In the genomic region with DNA sequence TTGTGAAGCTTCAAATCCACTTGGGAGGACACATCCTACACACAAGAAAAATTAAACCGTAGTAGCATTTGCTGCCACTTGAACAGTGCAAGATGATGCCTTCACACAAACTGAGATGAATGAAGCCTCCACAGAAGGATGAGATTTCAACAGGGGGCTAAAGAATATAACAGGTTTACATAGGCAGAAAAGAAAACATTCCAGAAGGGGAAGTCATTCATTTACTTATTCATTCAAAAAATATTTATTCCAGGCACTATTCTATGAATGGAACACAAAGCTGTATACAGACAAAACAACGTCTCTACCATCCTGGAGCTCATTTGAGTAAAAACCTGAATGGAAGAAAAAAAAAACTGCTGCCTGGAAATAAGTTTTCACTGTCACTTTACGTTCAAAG, we compare ENCODE assay signal across 18 cellular contexts.
"Had no signal": no experiment of that assay in that cellular context is flagged by ENCODE, and none has a peak within 500 bp of the region (broad histone marks: within the 10 kb centered on the region; RNA-seq: fewer than 3 reads in every experiment).

No MANE protein-coding gene starts in this region.

- H3K9me3 Mint-ChIP-seq: activated naive CD4-positive, alpha-beta T cell treated with anti-CD3 and anti-CD28 coated beads, Interleukin-2, amount 10 ng/mL, durations not matched to agents 7 days and 5 days; activated T-helper 2 cell treated with anti-CD3 and anti-CD28 coated beads, Interferon-gamma antibody, Interleukin-2, Interleukin-4, amounts not matched to agents 10 μg/mL and 5 μg/mL and 100 μg/mL, durations not matched to agents 14 hours and 24 hours and 36 hours had no signal

- H3K27ac Mint-ChIP-seq: activated naive CD4-positive, alpha-beta T cell treated with anti-CD3 and anti-CD28 coated beads, Interleukin-2, amount 10 ng/mL, durations not matched to agents 7 days and 5 days; activated T-helper 2 cell treated with anti-CD3 and anti-CD28 coated beads, Interferon-gamma antibody, Interleukin-2, Interleukin-4, amounts not matched to agents 10 μg/mL and 5 μg/mL and 100 μg/mL, durations not matched to agents 14 hours and 24 hours and 36 hours; memory B cell; naive thymus-derived CD8-positive, alpha-beta T cell; stimulated activated effector memory CD8-positive, alpha-beta T cell treated with anti-CD3 and anti-CD28 coated beads, Interleukin-12 subunit alpha, Interleukin-12 subunit beta, amount 100 ng/mL, for 72 hours had no signal

- DNase-seq: activated CD4-positive, CD25-positive, alpha-beta regulatory T cell treated with anti-CD3 and anti-CD28 coated beads, Interleukin-2, amount 50 U/mL, for 72 hours; activated naive CD4-positive, alpha-beta T cell treated with anti-CD3 and anti-CD28 coated beads, Interleukin-2, amount 10 ng/mL, durations not matched to agents 7 days and 5 days; body of pancreas; cortex of kidney; effector CD4-positive, alpha-beta T cell; kidney glomerular epithelial cell; left ventricle myocardium superior; naive thymus-derived CD8-positive, alpha-beta T cell; stimulated activated CD4-positive, alpha-beta T cell treated with anti-CD3 and anti-CD28 coated beads, Interleukin-12 subunit alpha, Interleukin-12 subunit beta, amount 100 ng/mL, for 4 hours; stimulated activated CD4-positive, alpha-beta T cell treated with anti-CD3 and anti-CD28 coated beads, Interleukin-2, amount 100 ng/mL, for 24 hours; T-helper 1 cell had no signal

- H3K36me3 Mint-ChIP-seq: activated naive CD4-positive, alpha-beta T cell treated with anti-CD3 and anti-CD28 coated beads, Interleukin-2, amount 10 ng/mL, durations not matched to agents 7 days and 5 days; memory B cell; naive thymus-derived CD8-positive, alpha-beta T cell; stimulated activated effector memory CD8-positive, alpha-beta T cell treated with anti-CD3 and anti-CD28 coated beads, Interleukin-12 subunit alpha, Interleukin-12 subunit beta, amount 100 ng/mL, for 72 hours had no signal

- ATAC-seq: body of pancreas; left ventricle myocardium superior; naive thymus-derived CD8-positive, alpha-beta T cell; stimulated activated effector memory CD8-positive, alpha-beta T cell treated with anti-CD3 and anti-CD28 coated beads, Interleukin-12 subunit alpha, Interleukin-12 subunit beta, amount 100 ng/mL, for 72 hours had no signal

- H3K4me3 ChIP-seq: body of pancreas, thoracic aorta had no signal

- H3K27me3 ChIP-seq: body of pancreas had no signal

- H3K4me1 ChIP-seq: body of pancreas, parathyroid adenoma had no signal

- H3K4me1 Mint-ChIP-seq: activated naive CD4-positive, alpha-beta T cell treated with anti-CD3 and anti-CD28 coated beads, Interleukin-2, amount 10 ng/mL, durations not matched to agents 7 days and 5 days; central memory CD8-positive, alpha-beta T cell; memory B cell; naive thymus-derived CD8-positive, alpha-beta T cell; stimulated activated effector memory CD8-positive, alpha-beta T cell treated with anti-CD3 and anti-CD28 coated beads, Interleukin-12 subunit alpha, Interleukin-12 subunit beta, amount 100 ng/mL, for 72 hours had no signal

- H3K27ac ChIP-seq: body of pancreas, neutrophil, parathyroid adenoma, thoracic aorta had no signal

- H3K9me3 ChIP-seq: body of pancreas, neutrophil, thoracic aorta had no signal

- H3K4me3 Mint-ChIP-seq: activated naive CD4-positive, alpha-beta T cell treated with anti-CD3 and anti-CD28 coated beads, Interleukin-2, amount 10 ng/mL, durations not matched to agents 7 days and 5 days; central memory CD8-positive, alpha-beta T cell; memory B cell; naive thymus-derived CD8-positive, alpha-beta T cell; stimulated activated effector memory CD8-positive, alpha-beta T cell treated with anti-CD3 and anti-CD28 coated beads, Interleukin-12 subunit alpha, Interleukin-12 subunit beta, amount 100 ng/mL, for 72 hours had no signal

- H3K27me3 Mint-ChIP-seq: activated naive CD4-positive, alpha-beta T cell treated with anti-CD3 and anti-CD28 coated beads, Interleukin-2, amount 10 ng/mL, durations not matched to agents 7 days and 5 days had no signal

- H3K36me3 ChIP-seq: neutrophil, thoracic aorta had no signal
